ENCODE assay signal across 25 cellular contexts in the genomic region with DNA sequence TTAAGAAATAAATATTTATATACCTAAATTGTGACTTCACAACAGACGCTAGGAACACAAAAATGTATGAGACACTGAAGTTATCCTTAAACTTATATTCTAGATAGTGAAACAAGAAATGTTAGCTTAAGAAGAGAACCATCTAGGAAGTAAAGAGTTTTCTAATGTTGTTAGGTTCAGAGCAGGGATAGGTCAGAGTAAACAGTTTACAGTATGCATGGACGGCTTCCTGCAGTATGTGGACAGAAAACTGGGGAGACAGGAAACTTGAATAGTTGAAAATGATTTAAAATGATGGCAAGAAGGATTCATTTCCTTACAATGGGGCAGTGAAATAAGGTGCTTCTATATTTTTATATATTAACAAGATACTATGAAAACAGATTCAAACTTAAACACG.
A peak's percentile ranks its signal among the peaks of the same experiment; 100 is the strongest.
DNase-seq lines count a peak whose midpoint lies in the region; ATAC-seq, FAIRE-seq and TF ChIP-seq lines count a peak whose summit lies in the region.
"Had no signal": no experiment of that assay in that cellular context is flagged by ENCODE, and none has a peak within 500 bp of the region (broad histone marks: within the 10 kb centered on the region; RNA-seq: fewer than 3 reads in every experiment).

No MANE protein-coding gene starts in this region.

- H3K9me1 ChIP-seq in K562 (ENCODE audit: control insufficient read depth, insufficient read depth, low read length), result no peaks in the 10 kb centered on the region

- H3K27me3 ChIP-seq in GM23338 (ENCODE audit: insufficient read depth) (no peaks in the 10 kb centered on the region), K562 (ENCODE audit: control insufficient read depth in 2 of 2, insufficient read depth in 2 of 2, low read length in 2 of 2) (no peaks in the 10 kb centered on the region)
- H3K27me3 ChIP-seq: BE2C, BLaER1 had no signal

- no peaks in the 10 kb centered on the region for H3K9me2 ChIP-seq in GM23338 (ENCODE audit: insufficient read depth)

- H4K20me1 ChIP-seq in GM23338 (replicated peaks; ENCODE audit: insufficient read depth) (peaks cover 2% of the 10 kb centered on the region), K562 (replicated peaks; ENCODE audit: control insufficient read depth, insufficient read depth, low read length) (no peaks in the 10 kb centered on the region)
- H4K20me1 ChIP-seq: BLaER1 had no signal

- H3K4me3 ChIP-seq in GM23338, result no peak overlapping the region
- H3K4me3 ChIP-seq in K562, result no peak overlapping the region
- H3K4me3 ChIP-seq: BLaER1, GM12878 had no signal

- WGBS in K562 (ENCODE audit: insufficient coverage, low coverage, missing lambda C conversion rate), result 29% methylated on average over 3 of the region's 3 CpGs

- H3K79me2 ChIP-seq in GM23338 (replicated peaks; ENCODE audit: insufficient read depth) (peaks cover 99% of the 10 kb centered on the region), K562 (ENCODE audit: control insufficient read depth, insufficient read depth, low read length) (peaks cover 91% of the 10 kb centered on the region)

- BruUV-seq in K562 (replicated peaks; lab: Mats Ljungman, UMichigan), result no TSS peak

- H2AFZ ChIP-seq in GM23338 (no peak overlapping the region), K562 (ENCODE audit: low read depth, low read length) (peak overlapping the region; percentile 63; the same call in 1 of the 2 replicates)

- POLR2A ChIA-PET in K562 (lab: Yijun Ruan, JAX), result no interaction called here

- intact Hi-C loops in K562 (cut with micrococcal nuclease), result no loop called here

- H3K4me3 Mint-ChIP-seq in GM23338, result no peak overlapping the region
- H3K4me3 Mint-ChIP-seq: CD14-positive monocyte; CD4-positive, alpha-beta memory T cell; CD4-positive, CD25-positive, alpha-beta regulatory T cell had no signal

- H3K4me1 ChIP-seq in GM23338 (ENCODE audit: insufficient read depth), result peaks cover 67% of the 10 kb centered on the region
- peaks cover 10 to 75% of the 10 kb centered on the region in 2 experiments for H3K4me1 ChIP-seq in K562 (replicated peaks in 1 of 2; ENCODE audit: control insufficient read depth in 2 of 2, insufficient read depth in 2 of 2, low read length in 2 of 2)

- H3K27ac ChIP-seq in GM23338 (ENCODE audit: low read depth) (peak overlapping the region; percentile 13; the same call in 1 of the 2 replicates), K562 (ENCODE audit: extremely low read depth, low read depth, low read length) (peak overlapping the region; percentile 89; the same call in 2 of the 3 replicates)
- H3K27ac ChIP-seq: BLaER1 had no signal

- H3K4me2 ChIP-seq in GM23338 (peak overlapping the region; percentile 64; the same call in 1 of the 2 replicates), K562 (ENCODE audit: insufficient read depth, low read length) (peak overlapping the region; percentile 48; the same call in 1 of the 2 replicates)
- H3K4me2 ChIP-seq: BLaER1 had no signal

- CTCF ChIA-PET in K562 (lab: Yijun Ruan, JAX; ENCODE audit: low intra/inter-chr PET ratio), result no interaction called here

- no peaks in the 10 kb centered on the region for H3K27me3 Mint-ChIP-seq in GM23338 (ENCODE audit: insufficient read depth, low read depth, poor library complexity)
- H3K27me3 Mint-ChIP-seq: CD4-positive, alpha-beta memory T cell; CD4-positive, CD25-positive, alpha-beta regulatory T cell had no signal

- H3K27ac Mint-ChIP-seq in GM23338, result no peak overlapping the region
- H3K27ac Mint-ChIP-seq: CD14-positive monocyte; CD4-positive, alpha-beta memory T cell; CD4-positive, CD25-positive, alpha-beta regulatory T cell had no signal

- TF ChIP-seq RAD21 in K562 (CRISPR knock-in tag; conservative IDR thresholded peaks at IDR 0.05 in 1 of 2, IDR thresholded peaks at IDR 0.05 in 1 of 2), result no peak

- peak overlapping the region in 1 of 2 experiments; percentile 67; a peak in 1 of 4 replicates for H3K9ac ChIP-seq in K562 (ENCODE audit: insufficient read depth in 1 of 2, low read depth in 2 of 2, low read length in 2 of 2)
- H3K9ac ChIP-seq: BLaER1 had no signal

- in situ Hi-C loops in K562 (cut with MboI), result no loop called here

- H3K36me3 Mint-ChIP-seq in GM23338 (ENCODE audit: low read depth), result no peaks in the 10 kb centered on the region
- H3K36me3 Mint-ChIP-seq: CD14-positive monocyte; CD4-positive, alpha-beta memory T cell; CD4-positive, CD25-positive, alpha-beta regulatory T cell had no signal

- H3K36me3 ChIP-seq in GM23338 (ENCODE audit: insufficient read depth) (no peaks in the 10 kb centered on the region), K562 (ENCODE audit: control insufficient read depth, insufficient read depth, low read length) (peaks cover 6% of the 10 kb centered on the region; the same call in 1 of the 3 replicates)
- H3K36me3 ChIP-seq: BE2C, BLaER1 had no signal

- H3K9me3 Mint-ChIP-seq in GM23338, result no peaks in the 10 kb centered on the region

- ATAC-seq in GM23338 (no peak), K562 (peak; percentile 12; the same call in 1 of the 3 replicates)
- ATAC-seq: GM12878 had no signal

- FAIRE-seq in K562 (lab: Jason Lieb, UNC) (no peak), RCC 7860 (lab: Jason Lieb, UNC) (no peak)
- FAIRE-seq: A204.1, D721Med, GM12878, GM12892, GM18507 had no signal

- no peak for TF ChIP-seq EP300 in K562 (IDR thresholded peaks at IDR 0.05; ENCODE audit: low read length)

- H3K4me1 Mint-ChIP-seq in GM23338, result peaks cover 66% of the 10 kb centered on the region
- H3K4me1 Mint-ChIP-seq: CD14-positive monocyte; CD4-positive, alpha-beta memory T cell; CD4-positive, CD25-positive, alpha-beta regulatory T cell had no signal

- H3F3A ChIP-seq in GM23338 (replicated peaks; ENCODE audit: low read depth), result no peaks in the 10 kb centered on the region; the same call in 1 of the 2 replicates

- no peak for DNase-seq in GM23338 (ENCODE audit: low spot score)
- no peak for DNase-seq in K562 (ENCODE audit: extremely low read depth in 1 of 4, low spot score in 3 of 4)
- DNase-seq in DMS153 (lab: John Stamatoyannopoulos, UW), result no peak
- DNase-seq in UCSD-AML1 (lab: John Stamatoyannopoulos, UW; ENCODE audit: unreplicated experiment), result no peak
- DNase-seq in RCC 7860 (ENCODE audit: low spot score), result no peak
- DNase-seq: 8988T; ACHN; BE2C; C1 segment of cervical spinal cord; Caco-2; Calu3; CD4-positive, alpha-beta memory T cell; CD4-positive, CD25-positive, alpha-beta regulatory T cell; DMS53; DMS79; DND-41; EL; GDM1 had no signal

- TF ChIP-seq CTCF in GM23338 (conservative IDR thresholded peaks at IDR 0.05; ENCODE audit: low read depth in 2 of 2) (no peak), K562 (IDR thresholded peaks at IDR 0.05 in 2 of 3, conservative IDR thresholded peaks at IDR 0.05 in 1 of 3; ENCODE audit: insufficient read depth in 2 of 3, low read depth in 1 of 3, low read length in 3 of 3) (no peak)

- TF ChIP-seq POLR2A in K562 (conservative IDR thresholded peaks at IDR 0.05), result no peak

- no peaks in the 10 kb centered on the region for H3K9me3 ChIP-seq in K562 (replicated peaks; ENCODE audit: control insufficient read depth, insufficient read depth, low read depth, low read length)
- H3K9me3 ChIP-seq: BE2C, BLaER1, Caco-2 had no signal

TF ChIP-seq in GM23338, 12 proteins besides CTCF, POLR2A, EP300 and RAD21 (continues in another document):
- TF ChIP-seq EZH2phosphoT487 (IDR thresholded peaks at IDR 0.05; ENCODE audit: unreplicated experiment), result no peak

TF ChIP-seq in K562, 482 proteins besides CTCF, POLR2A, EP300 and RAD21 (continues in another document):
- TF ChIP-seq NFE2L1 (tag; IDR thresholded peaks at IDR 0.05; ENCODE audit: borderline replicate concordance, low read depth), result no peak
